Comparison of ENCODE assay signal across 8 cellular contexts in genomic region chr13:110907951-110908898, GRCh38. TPM values are rescaled to one million over a fixed set of nuclear protein-coding genes. Genes with fewer than 3 reads are reported as not detected.
A peak's percentile ranks its signal among the peaks of the same experiment; 100 is the strongest.
DNase-seq lines count a peak whose midpoint lies in the region; ATAC-seq, FAIRE-seq and TF ChIP-seq lines count a peak whose summit lies in the region.

No MANE protein-coding gene starts in this region.

- FAIRE-seq in H54 (lab: Jason Lieb, UNC), result peak; percentile 99
- no peak for FAIRE-seq in kidney (lab: Jason Lieb, UNC)

- TF ChIP-seq CTCF in esophagus muscularis mucosa (IDR thresholded peaks at IDR 0.05) (no peak), psoas muscle (IDR thresholded peaks at IDR 0.05) (no peak), kidney (IDR thresholded peaks at IDR 0.05; ENCODE audit: borderline replicate concordance, extremely low read depth, insufficient read depth) (no peak)

- peaks cover 0 to 46% (median 26%) of the 10 kb centered on the region in 4 donors for H3K36me3 ChIP-seq in esophagus muscularis mucosa
- H3K36me3 ChIP-seq in psoas muscle (ENCODE audit: insufficient read depth in 1 of 2, low read depth in 1 of 2), result peaks cover 18 to 52% of the 10 kb centered on the region in 2 donors
- peaks cover 7 to 10% of the 10 kb centered on the region in 2 donors for H3K36me3 ChIP-seq in kidney (ENCODE audit: control insufficient read depth in 1 of 2, insufficient read depth in 2 of 2, low read length in 2 of 2)

- no peak for TF ChIP-seq POLR2A in H54 (IDR thresholded peaks at IDR 0.05; ENCODE audit: low read depth, low read length)
- no peak for TF ChIP-seq POLR2A in esophagus muscularis mucosa (IDR thresholded peaks at IDR 0.05; ENCODE audit: low read depth)

- DNase-seq in H54 (ENCODE audit: insufficient read length, low spot score), result peak; percentile 78
- peak; percentile 73 for DNase-seq in NCI-H345 (lab: John Stamatoyannopoulos, UW)
- DNase-seq in esophagus muscularis mucosa (ENCODE audit: extremely low spot score), result no peak
- DNase-seq in psoas muscle, result no peak
- DNase-seq in kidney, result no peak
- DNase-seq in effector CD8-positive, alpha-beta T cell (lab: John Stamatoyannopoulos, UW), result no peak

- H3K9me3 ChIP-seq in esophagus muscularis mucosa, result no peaks in the 10 kb centered on the region
- no peaks in the 10 kb centered on the region for H3K9me3 ChIP-seq in psoas muscle
- H3K9me3 ChIP-seq in kidney (ENCODE audit: control insufficient read depth in 1 of 2, low read length in 2 of 2), result no peaks in the 10 kb centered on the region

- TF ChIP-seq EP300 in esophagus muscularis mucosa (IDR thresholded peaks at IDR 0.05), result no peak

- intact Hi-C loops in esophagus muscularis mucosa (cut with DNase I) (loop anchor here (5.0 kb wide), 1 partner anchor 36 kb away; no protein-coding TSS in a partner anchor), psoas muscle (cut with DNase I) (loop anchor here in 1 of 2 donors (2.0 kb wide), 1 partner anchor 21 kb away; no protein-coding TSS in a partner anchor), kidney (cut with DNase I) (no loop called here)

- ATAC-seq in psoas muscle (peak in 3 of 4 donors; percentile 31 to 61 (median 38)), GM18867 (IDR thresholded peaks at IDR 0.05; ENCODE audit: unreplicated experiment) (no peak), GM21825 (IDR thresholded peaks at IDR 0.05; ENCODE audit: unreplicated experiment) (no peak)

- H3K4me3 ChIP-seq in esophagus muscularis mucosa (no peak overlapping the region), psoas muscle (peak overlapping the region; percentile 40), kidney (ENCODE audit: low read length in 2 of 2) (no peak overlapping the region)

- 46% methylated on average over 9 of the region's 9 CpGs for WGBS in esophagus muscularis mucosa
- 17 to 25% (median 19%) methylated on average over 9 of the region's 9 CpGs for WGBS in psoas muscle, 3 donors

- no peak overlapping the region for H3K9ac ChIP-seq in kidney (ENCODE audit: low read length in 2 of 2)

- peak overlapping the region; percentile 50 to 66 (median 62) for H3K27ac ChIP-seq in esophagus muscularis mucosa (replicated peaks in 1 of 4)
- peak overlapping the region; percentile 99 for H3K27ac ChIP-seq in psoas muscle
- no peak overlapping the region for H3K27ac ChIP-seq in kidney (ENCODE audit: low read depth in 2 of 2, low read length in 2 of 2)

- H3K4me1 ChIP-seq in esophagus muscularis mucosa, result peaks cover 67 to 81% (median 79%) of the 10 kb centered on the region in 4 donors
- H3K4me1 ChIP-seq in psoas muscle, result peaks cover 83% of the 10 kb centered on the region
- H3K4me1 ChIP-seq in kidney (ENCODE audit: control insufficient read depth in 1 of 2, insufficient read depth in 1 of 2, low read depth in 1 of 2, low read length in 2 of 2), result peaks cover 29 to 36% of the 10 kb centered on the region in 2 donors

- H3K27me3 ChIP-seq in esophagus muscularis mucosa (no peaks in the 10 kb centered on the region), psoas muscle (ENCODE audit: insufficient read depth in 3 of 3, low read length in 2 of 3) (no peaks in the 10 kb centered on the region)

RNA-seq across cellular contexts. Expression of gene ANKRD10, which starts 6.6 kb away (rescaled TPM):
- total RNA-seq in esophagus muscularis mucosa (100 to 1,000 TPM in 3 of 4 donors, 10 to 100 TPM in 1; 89.6 to 120 (median 110) TPM), psoas muscle (100 to 1,000 TPM; 106 to 225 (median 159) TPM), kidney (159 TPM)
- polyA plus RNA-seq in psoas muscle (100 to 1,000 TPM in 1 of 3 donors, 10 to 100 TPM in 2; 82.0 to 123 (median 99.3) TPM), kidney (ENCODE audit: insufficient read depth, low read depth, low replicate concordance) (64.9 TPM)

Comparison
In these comparisons a context has a peak if more than half of its experiments do, and no peak if none do; other contexts are left out.
1. DNase-seq: peak in H54 (single experiment) and NCI-H345 (single experiment); none in esophagus muscularis mucosa (single experiment), psoas muscle (0 of 2), kidney (single experiment) and effector CD8-positive, alpha-beta T cell (single experiment).
2. H3K27ac ChIP-seq: peak in esophagus muscularis mucosa (4 of 4) and psoas muscle (single experiment); none in kidney (0 of 2).
3. ATAC-seq: peak in psoas muscle (3 of 4); none in GM18867 (single experiment) and GM21825 (single experiment).